18 cellular contexts compared by ENCODE assay signal in genomic region chr10:124381011-124381591, GRCh38. TPM values are rescaled to one million over a fixed set of nuclear protein-coding genes. Genes with fewer than 3 reads are reported as not detected.
A peak's percentile ranks its signal among the peaks of the same experiment; 100 is the strongest.
DNase-seq lines count a peak whose midpoint lies in the region; ATAC-seq and TF ChIP-seq lines count a peak whose summit lies in the region.
"Had no signal": no experiment of that assay in that cellular context is flagged by ENCODE, and none has a peak within 500 bp of the region (broad histone marks: within the 10 kb centered on the region; RNA-seq: fewer than 3 reads in every experiment).

No MANE protein-coding gene starts in this region.

- H4K8ac ChIP-seq in IMR-90 (ENCODE audit: low read depth in 2 of 2, low read length in 2 of 2), result no peak overlapping the region

- H3K79me1 ChIP-seq in IMR-90 (ENCODE audit: low read depth in 1 of 2, low read length in 2 of 2), result no peaks in the 10 kb centered on the region

- H3K9me1 ChIP-seq in IMR-90 (ENCODE audit: insufficient read depth, low read length), result no peaks in the 10 kb centered on the region

- peaks cover 0 to 6% of the 10 kb centered on the region in 2 donors for H3K36me3 Mint-ChIP-seq in CD14-positive monocyte
- no peaks in the 10 kb centered on the region for H3K36me3 Mint-ChIP-seq in naive thymus-derived CD8-positive, alpha-beta T cell
- H3K36me3 Mint-ChIP-seq: natural killer cell had no signal

- peaks cover 44 to 76% (median 68%) of the 10 kb centered on the region in 3 donors for H3K27me3 Mint-ChIP-seq in CD14-positive monocyte (ENCODE audit: low read depth in 3 of 3)
- peaks cover 25 to 79% (median 49%) of the 10 kb centered on the region in 5 donors for H3K27me3 Mint-ChIP-seq in naive thymus-derived CD8-positive, alpha-beta T cell

- H3K4me3 Mint-ChIP-seq in CD14-positive monocyte, result peak overlapping the region in 1 of 2 donors; percentile 86
- H3K4me3 Mint-ChIP-seq in naive thymus-derived CD8-positive, alpha-beta T cell, result no peak overlapping the region
- H3K4me3 Mint-ChIP-seq: activated naive CD8-positive, alpha-beta T cell treated with anti-CD3 and anti-CD28 coated beads, Interleukin-2, amount 50 U/mL, for 24 hours; memory B cell; natural killer cell; T-helper 2 cell treated with Interferon-gamma antibody and Interleukin-4, amounts not matched to agents 5 μg/mL and 100 μg/mL, for 36 hours had no signal

- no peak overlapping the region for H3K4ac ChIP-seq in IMR-90 (ENCODE audit: low read depth, low read length)

- no peak overlapping the region for H2AK9ac ChIP-seq in IMR-90 (replicated peaks; ENCODE audit: low read depth, low read length, poor library complexity)

- no peak for ATAC-seq in IMR-90 (ENCODE audit: low read depth)
- no peak for ATAC-seq in naive thymus-derived CD8-positive, alpha-beta T cell
- ATAC-seq: activated naive CD8-positive, alpha-beta T cell treated with anti-CD3 and anti-CD28 coated beads, Interleukin-2, amount 50 U/mL, for 24 hours; natural killer cell had no signal

- no peak overlapping the region for H2AFZ ChIP-seq in IMR-90 (replicated peaks; ENCODE audit: low read length, poor library complexity)

- 42% methylated on average over 13 of the region's 18 CpGs; no CpG with 5 or more reads in 1 of the 2 experiments for WGBS in IMR-90 (ENCODE audit: extremely low coverage in 2 of 2, insufficient read length in 1 of 2), 2 experiments

- DNase-seq in DMS53 (lab: John Stamatoyannopoulos, UW), result peak; percentile 70
- DNase-seq in IMR-90, result peak; percentile 4
- peak; percentile 29 for DNase-seq in astrocyte of the spinal cord (ENCODE audit: low read depth, low spot score)
- peak; percentile 43 to 46 for DNase-seq in lung microvascular endothelial cell (ENCODE audit: low read depth in 2 of 2)
- no peak for DNase-seq in CD1c-positive myeloid dendritic cell (ENCODE audit: extremely low spot score)
- no peak for DNase-seq in CD14-positive monocyte (ENCODE audit: low spot score)
- DNase-seq in naive thymus-derived CD8-positive, alpha-beta T cell, result no peak
- DNase-seq: activated CD8-positive, alpha-beta memory T cell treated with anti-CD3 and anti-CD28 coated beads for 24 hours; activated naive CD8-positive, alpha-beta T cell treated with anti-CD3 and anti-CD28 coated beads, Interleukin-2, amount 50 U/mL, for 24 hours; central memory CD4-positive, alpha-beta T cell; natural killer cell; NCI-H146; NCI-H226; stimulated activated CD4-positive, alpha-beta T cell treated with anti-CD3 and anti-CD28 coated beads, Interleukin-2, amount 100 ng/mL, for 48 hours had no signal

- no peaks in the 10 kb centered on the region for H4K20me1 ChIP-seq in IMR-90 (ENCODE audit: insufficient read depth, low read length)

- no peak overlapping the region for H2BK15ac ChIP-seq in IMR-90 (ENCODE audit: low read depth, low read length)

- no peak for TF ChIP-seq POLR2A in IMR-90 (IDR thresholded peaks at IDR 0.05; ENCODE audit: low read depth, low read length)

- no peak overlapping the region for H3K18ac ChIP-seq in IMR-90 (ENCODE audit: low read depth, low read length)

- H3K9me3 ChIP-seq in IMR-90 (ENCODE audit: control insufficient read depth, insufficient read depth, low read length), result no peaks in the 10 kb centered on the region
- H3K9me3 ChIP-seq: SJSA1 had no signal

- H2BK5ac ChIP-seq in IMR-90 (ENCODE audit: low read depth, low read length, poor library complexity, severe bottlenecking), result no peak overlapping the region

- H2BK20ac ChIP-seq in IMR-90 (ENCODE audit: low read depth, low read length), result no peak overlapping the region

- no peak overlapping the region for H4K5ac ChIP-seq in IMR-90 (ENCODE audit: low read depth, low read length)

- H3K4me3 ChIP-seq in IMR-90 (ENCODE audit: insufficient read depth, low read depth, low read length), result no peak overlapping the region
- H3K4me3 ChIP-seq in astrocyte of the spinal cord (ENCODE audit: low read depth, low read length), result no peak overlapping the region
- H3K4me3 ChIP-seq: SJSA1, skin epidermis had no signal

- peaks cover 7% of the 10 kb centered on the region for H3K4me1 Mint-ChIP-seq in CD14-positive monocyte
- H3K4me1 Mint-ChIP-seq in naive thymus-derived CD8-positive, alpha-beta T cell, result peaks cover 0 to 1% (median 0%) of the 10 kb centered on the region in 4 donors
- H3K4me1 Mint-ChIP-seq: activated naive CD8-positive, alpha-beta T cell treated with anti-CD3 and anti-CD28 coated beads, Interleukin-2, amount 50 U/mL, for 24 hours; memory B cell had no signal

- CTCF ChIA-PET in IMR-90 (lab: Yijun Ruan, JAX), result interaction anchor here (1.3 kb wide), 1 partner anchor 10 kb away, joined by 5 read pairs; no protein-coding TSS in a partner anchor

- intact Hi-C loops in IMR-90 (cut with micrococcal nuclease) (no loop called here), CD14-positive monocyte (cut with micrococcal nuclease) (loop anchor here (10.0 kb wide), 2 partner anchors 86 to 126 kb away; no protein-coding TSS in a partner anchor)

- H3K27ac ChIP-seq in IMR-90 (ENCODE audit: insufficient read depth, low read length), result no peak overlapping the region
- H3K27ac ChIP-seq: SJSA1, skin epidermis had no signal

- no peaks in the 10 kb centered on the region for H3K36me3 ChIP-seq in IMR-90 (ENCODE audit: control insufficient read depth, insufficient read depth, low read length)
- H3K36me3 ChIP-seq: SJSA1 had no signal

- no peak overlapping the region for H4K91ac ChIP-seq in IMR-90 (ENCODE audit: insufficient read depth, low read depth, low read length)

- in situ Hi-C loops in IMR-90 (cut with MboI; ENCODE audit: low sequenced_read_pairs), result loop anchor here (10.0 to 25.0 kb wide), 2 partner anchors 796 to 1244 kb away; partner anchors contain the start of genes HMX2 and HMX3
- in situ Hi-C loops in astrocyte of the spinal cord (cut with HindIII; ENCODE audit: low sequenced_read_pairs), result no loop called here

- peaks cover 0 to 11% (median 0%) of the 10 kb centered on the region in 7 donors for H3K9me3 Mint-ChIP-seq in CD14-positive monocyte
- H3K9me3 Mint-ChIP-seq in naive thymus-derived CD8-positive, alpha-beta T cell, result peaks cover 0 to 1% (median 0%) of the 10 kb centered on the region in 9 donors
- H3K9me3 Mint-ChIP-seq: activated naive CD8-positive, alpha-beta T cell treated with anti-CD3 and anti-CD28 coated beads, Interleukin-2, amount 50 U/mL, for 24 hours; memory B cell; natural killer cell; T-helper 2 cell treated with Interferon-gamma antibody and Interleukin-4, amounts not matched to agents 5 μg/mL and 100 μg/mL, for 36 hours had no signal

- no peak overlapping the region for H3K27ac Mint-ChIP-seq in CD14-positive monocyte
- no peak overlapping the region for H3K27ac Mint-ChIP-seq in naive thymus-derived CD8-positive, alpha-beta T cell
- H3K27ac Mint-ChIP-seq: activated naive CD8-positive, alpha-beta T cell treated with anti-CD3 and anti-CD28 coated beads, Interleukin-2, amount 50 U/mL, for 24 hours; memory B cell; natural killer cell; T-helper 2 cell treated with Interferon-gamma antibody and Interleukin-4, amounts not matched to agents 5 μg/mL and 100 μg/mL, for 36 hours had no signal

- H3K14ac ChIP-seq in IMR-90 (replicated peaks; ENCODE audit: low read depth, low read length), result no peak overlapping the region

- POLR2A ChIA-PET in IMR-90 (lab: Charles Lee; ENCODE audit: unreplicated experiment), result no interaction called here
- POLR2A ChIA-PET in naive thymus-derived CD8-positive, alpha-beta T cell (lab: Charles Lee), result no interaction called here

- H3K4me1 ChIP-seq in IMR-90 (ENCODE audit: control insufficient read depth, insufficient read depth, low read length), result no peaks in the 10 kb centered on the region
- H3K4me1 ChIP-seq: SJSA1 had no signal

- TF ChIP-seq CTCF in IMR-90 (conservative IDR thresholded peaks at IDR 0.05; ENCODE audit: low read depth, low read length) (no peak), astrocyte of the spinal cord (IDR thresholded peaks at IDR 0.05; ENCODE audit: low read depth, low read length) (no peak), CD14-positive monocyte (IDR thresholded peaks at IDR 0.05) (no peak)

- H2BK120ac ChIP-seq in IMR-90 (ENCODE audit: low read depth, low read length), result no peak overlapping the region

- H3K23ac ChIP-seq in IMR-90 (ENCODE audit: low read depth, low read length), result no peak overlapping the region

- no peak overlapping the region for H3K9ac ChIP-seq in IMR-90 (ENCODE audit: low read depth, low read length)

- no peak for TF ChIP-seq RAD21 in IMR-90 (IDR thresholded peaks at IDR 0.05; ENCODE audit: low read length)

- H2AK5ac ChIP-seq in IMR-90 (ENCODE audit: low read depth, low read length), result no peak overlapping the region

- peaks cover 14% of the 10 kb centered on the region for H3K27me3 ChIP-seq in IMR-90 (ENCODE audit: control insufficient read depth, insufficient read depth, low read length)

- dilution Hi-C loops in IMR-90 (cut with HindIII; ENCODE audit: low sequenced_read_pairs, unreplicated experiment), result loop anchor here (25.0 kb wide), 1 partner anchor 394 kb away; no protein-coding TSS in a partner anchor

- H3K56ac ChIP-seq in IMR-90 (ENCODE audit: extremely low read depth, insufficient read depth, low read length), result no peak overlapping the region

- no TSS peak for BruUV-seq in IMR-90 (replicated peaks; lab: Mats Ljungman, UMichigan)

- H3K4me2 ChIP-seq in IMR-90 (ENCODE audit: low read depth, low read length), result no peak overlapping the region

TF ChIP-seq in IMR-90, 13 proteins besides CTCF, POLR2A, EP300 and RAD21 (continues in another document):
- TF ChIP-seq MAZ (IDR thresholded peaks at IDR 0.05; ENCODE audit: borderline replicate concordance, low read depth, low read length) (no peak), BHLHE40 (IDR thresholded peaks at IDR 0.05; ENCODE audit: low read depth, low read length) (no peak), RFX5 (IDR thresholded peaks at IDR 0.05; ENCODE audit: low read depth, low read length) (no peak), CEBPB (IDR thresholded peaks at IDR 0.05; ENCODE audit: low read depth, low read length) (no peak), ELK1 (IDR thresholded peaks at IDR 0.05; ENCODE audit: borderline replicate concordance, low read depth, low read length) (no peak)

RNA-seq across cellular contexts. Expression of gene OAT, which starts 37.6 kb away (rescaled TPM):
- total RNA-seq in IMR-90 (2012; rRNA removed), result 152 and 190 TPM in 2 replicates
- 85.1 and 110 TPM in 2 replicates for polyA plus RNA-seq in IMR-90 (2012; rRNA removed)
- polyA plus RNA-seq in IMR-90 (2012; cell fraction: cytosol; rRNA removed), result 26.7 and 38.0 TPM in 2 replicates
- 9.3 and 67.6 TPM in 2 replicates for polyA plus RNA-seq in IMR-90 (2012; cell fraction: nucleus; rRNA removed; ENCODE audit: low replicate concordance)
- total RNA-seq in lung microvascular endothelial cell, result 82.5 and 98.1 TPM in 2 replicates
- polyA plus RNA-seq in CD14-positive monocyte, result 10 to 100 TPM; 87.3 to 89.6 TPM
- 10 to 100 TPM; 47.1 to 47.2 TPM for total RNA-seq in naive thymus-derived CD8-positive, alpha-beta T cell
- polyA plus RNA-seq in naive thymus-derived CD8-positive, alpha-beta T cell, result 10 to 100 TPM; 67.9 to 91.5 (median 81.1) TPM

Comparison
In these comparisons a context has a peak if more than half of its experiments do, and no peak if none do; other contexts are left out.
1. DNase-seq: peak in DMS53 (single experiment), IMR-90 (single experiment), astrocyte of the spinal cord (single experiment) and lung microvascular endothelial cell (2 of 2); none in CD1c-positive myeloid dendritic cell (single experiment), CD14-positive monocyte (single experiment) and naive thymus-derived CD8-positive, alpha-beta T cell (0 of 10).